1 cellular context compared by ENCODE assay signal in genomic region chr15:89334510-89335288, GRCh38.
TF ChIP-seq lines count a peak whose summit lies in the region.

Gene POLG (minus strand): TSS chr15:89334824. CDS start chr15:89333754, 1,070 bp downstream.

TF ChIP-seq in K562, 482 proteins besides CTCF, POLR2A, EP300 and RAD21 (continued from another document and continues in another):
- TF ChIP-seq CEBPG (CRISPR knock-in tag; IDR thresholded peaks at IDR 0.05), result peak; percentile 74
- TF ChIP-seq CEBPG (tag; conservative IDR thresholded peaks at IDR 0.05 in 1 of 2, IDR thresholded peaks at IDR 0.05 in 1 of 2), result peak; percentile 67 to 76; a peak in 3 of 4 replicates
- no peak for TF ChIP-seq SRSF3 (IDR thresholded peaks at IDR 0.05; ENCODE audit: insufficient read depth, low read length)
- peak; percentile 81; the same call in 1 of the 2 replicates for TF ChIP-seq SMAD4 (CRISPR knock-in tag; conservative IDR thresholded peaks at IDR 0.05)
- no peak for TF ChIP-seq NFIX (CRISPR knock-in tag; IDR thresholded peaks at IDR 0.05; ENCODE audit: low read depth)
- TF ChIP-seq TCF7L2 (IDR thresholded peaks at IDR 0.05; ENCODE audit: low read depth, low read length), result peak; percentile 100
- TF ChIP-seq RBM39 (optimal IDR thresholded peaks at IDR 0.05; ENCODE audit: low read depth, low read length), result peak; percentile 83
- TF ChIP-seq ZNF354B (CRISPR knock-in tag; IDR thresholded peaks at IDR 0.05), result no peak
- TF ChIP-seq PRMT5 (CRISPR knock-in tag; IDR thresholded peaks at IDR 0.05), result peak; percentile 67; the same call in 1 of the 2 replicates
- no peak for TF ChIP-seq SAFB2 (IDR thresholded peaks at IDR 0.05; ENCODE audit: borderline replicate concordance, low read depth, low read length, severe bottlenecking)
- peak; percentile 95 for TF ChIP-seq ADNP (tag; IDR thresholded peaks at IDR 0.05)
- TF ChIP-seq BRCA1 (IDR thresholded peaks at IDR 0.05), result no peak
- no peak for TF ChIP-seq BRCA1 (CRISPR knock-in tag; IDR thresholded peaks at IDR 0.05)
- TF ChIP-seq ZNF444 (CRISPR knock-in tag; IDR thresholded peaks at IDR 0.05), result no peak
- peak; percentile 99 for TF ChIP-seq JUND (IDR thresholded peaks at IDR 0.05; ENCODE audit: borderline replicate concordance, low read depth, low read length)
- TF ChIP-seq JUND (tag; IDR thresholded peaks at IDR 0.05; ENCODE audit: borderline replicate concordance, low read depth, low read length), result no peak
- no peak for TF ChIP-seq HNRNPL (IDR thresholded peaks at IDR 0.05; ENCODE audit: low read depth, low read length)
- TF ChIP-seq ZNF274 (IDR thresholded peaks at IDR 0.05; ENCODE audit: borderline replicate concordance, low read depth, low read length), result peak; percentile 41; the same call in 1 of the 2 replicates
- TF ChIP-seq, protein P1, sequence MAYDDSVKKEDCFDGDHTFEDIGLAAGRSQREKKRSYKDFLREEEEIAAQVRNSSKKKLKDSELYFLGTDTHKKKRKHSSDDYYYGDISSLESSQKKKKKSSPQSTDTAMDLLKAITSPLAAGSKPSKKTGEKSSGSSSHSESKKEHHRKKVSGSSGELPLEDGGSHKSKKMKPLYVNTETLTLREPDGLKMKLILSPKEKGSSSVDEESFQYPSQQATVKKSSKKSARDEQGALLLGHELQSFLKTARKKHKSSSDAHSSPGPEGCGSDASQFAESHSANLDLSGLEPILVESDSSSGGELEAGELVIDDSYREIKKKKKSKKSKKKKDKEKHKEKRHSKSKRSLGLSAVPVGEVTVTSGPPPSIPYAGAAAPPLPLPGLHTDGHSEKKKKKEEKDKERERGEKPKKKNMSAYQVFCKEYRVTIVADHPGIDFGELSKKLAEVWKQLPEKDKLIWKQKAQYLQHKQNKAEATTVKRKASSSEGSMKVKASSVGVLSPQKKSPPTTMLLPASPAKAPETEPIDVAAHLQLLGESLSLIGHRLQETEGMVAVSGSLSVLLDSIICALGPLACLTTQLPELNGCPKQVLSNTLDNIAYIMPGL (CRISPR knock-in tag; IDR thresholded peaks at IDR 0.05), result peak; percentile 98
- peak; percentile 62; the same call in 1 of the 2 replicates for TF ChIP-seq MAFF (IDR thresholded peaks at IDR 0.05; ENCODE audit: low read length)
- TF ChIP-seq SMAD1 (IDR thresholded peaks at IDR 0.05; ENCODE audit: low read depth, low read length, partially characterized antibody), result peak; percentile 29
- no peak for TF ChIP-seq ZNF282 (CRISPR knock-in tag; IDR thresholded peaks at IDR 0.05)
- peak; percentile 55 to 77; a peak in 2 of 4 replicates for TF ChIP-seq ARNT (IDR thresholded peaks at IDR 0.05)
- TF ChIP-seq, protein P2, sequence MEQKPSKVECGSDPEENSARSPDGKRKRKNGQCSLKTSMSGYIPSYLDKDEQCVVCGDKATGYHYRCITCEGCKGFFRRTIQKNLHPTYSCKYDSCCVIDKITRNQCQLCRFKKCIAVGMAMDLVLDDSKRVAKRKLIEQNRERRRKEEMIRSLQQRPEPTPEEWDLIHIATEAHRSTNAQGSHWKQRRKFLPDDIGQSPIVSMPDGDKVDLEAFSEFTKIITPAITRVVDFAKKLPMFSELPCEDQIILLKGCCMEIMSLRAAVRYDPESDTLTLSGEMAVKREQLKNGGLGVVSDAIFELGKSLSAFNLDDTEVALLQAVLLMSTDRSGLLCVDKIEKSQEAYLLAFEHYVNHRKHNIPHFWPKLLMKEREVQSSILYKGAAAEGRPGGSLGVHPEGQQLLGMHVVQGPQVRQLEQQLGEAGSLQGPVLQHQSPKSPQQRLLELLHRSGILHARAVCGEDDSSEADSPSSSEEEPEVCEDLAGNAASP (IDR thresholded peaks at IDR 0.05), result no peak
- TF ChIP-seq TEAD4 (IDR thresholded peaks at IDR 0.05; ENCODE audit: low read length), result peak; percentile 78
- 0 out of 2 replicates have a peak, but pooled peaks have one; percentile 32 for TF ChIP-seq TEAD4 (CRISPR knock-in tag; IDR thresholded peaks at IDR 0.05; ENCODE audit: borderline replicate concordance)
- TF ChIP-seq ZC3H8 (IDR thresholded peaks at IDR 0.05), result no peak
- peak; percentile 76; the same call in 1 of the 2 replicates for TF ChIP-seq ZBTB33 (CRISPR knock-in tag; IDR thresholded peaks at IDR 0.05)
- peak; percentile 93 to 97 for TF ChIP-seq MAZ (CRISPR knock-in tag; conservative IDR thresholded peaks at IDR 0.05 in 1 of 2, IDR thresholded peaks at IDR 0.05 in 1 of 2)
- TF ChIP-seq ZNF280B (CRISPR knock-in tag; IDR thresholded peaks at IDR 0.05), result no peak
- peak; percentile 62; the same call in 1 of the 2 replicates for TF ChIP-seq ILF3 (IDR thresholded peaks at IDR 0.05; ENCODE audit: borderline replicate concordance)
- TF ChIP-seq ATF1 (CRISPR knock-in tag; IDR thresholded peaks at IDR 0.05), result no peak
- peak; percentile 92 for TF ChIP-seq ATF1 (tag; IDR thresholded peaks at IDR 0.05)
- no peak for TF ChIP-seq MYBL2 (IDR thresholded peaks at IDR 0.05; ENCODE audit: low read depth)
- no peak for TF ChIP-seq MYBL2 (CRISPR knock-in tag; IDR thresholded peaks at IDR 0.05; ENCODE audit: borderline replicate concordance)
- TF ChIP-seq MAFK (IDR thresholded peaks at IDR 0.05; ENCODE audit: low read length), result no peak; the same call in 1 of the 2 replicates
- TF ChIP-seq FOXA3 (CRISPR knock-in tag; conservative IDR thresholded peaks at IDR 0.05 in 1 of 2, IDR thresholded peaks at IDR 0.05 in 1 of 2), result no peak
- peak; percentile 97 for TF ChIP-seq POLR2B (IDR thresholded peaks at IDR 0.05; ENCODE audit: low read depth, partially characterized antibody)
- no peak; the same call in 1 of the 2 replicates for TF ChIP-seq ZNF263 (CRISPR knock-in tag; IDR thresholded peaks at IDR 0.05; ENCODE audit: borderline replicate concordance)
- TF ChIP-seq CREB3 (tag; conservative IDR thresholded peaks at IDR 0.05; ENCODE audit: low read depth), result no peak
- no peak for TF ChIP-seq HDAC6 (IDR thresholded peaks at IDR 0.05; ENCODE audit: low read depth, low read length)
- TF ChIP-seq JUN (IDR thresholded peaks at IDR 0.05; ENCODE audit: borderline replicate concordance, low read depth, low read length), result peak; percentile 67; the same call in 1 of the 2 replicates
- no peak for TF ChIP-seq JUN (CRISPR knock-in tag; IDR thresholded peaks at IDR 0.05; ENCODE audit: borderline replicate concordance)
- peak; percentile 63; the same call in 1 of the 2 replicates for TF ChIP-seq SAFB (IDR thresholded peaks at IDR 0.05; ENCODE audit: borderline replicate concordance, low read depth, low read length)
- peak; percentile 99 for TF ChIP-seq SUPT5H (IDR thresholded peaks at IDR 0.05)
- peak; percentile 83 for TF ChIP-seq ELF1 (tag; IDR thresholded peaks at IDR 0.05)
- peak; percentile 81; the same call in 1 of the 2 replicates for TF ChIP-seq RBM14 (IDR thresholded peaks at IDR 0.05; ENCODE audit: borderline replicate concordance, insufficient read depth, low read depth, low read length)
- peak; percentile 81 for TF ChIP-seq E2F1 (CRISPR knock-in tag; IDR thresholded peaks at IDR 0.05)
- TF ChIP-seq BMI1 (IDR thresholded peaks at IDR 0.05; ENCODE audit: low read length), result no peak
- peak; percentile 90 for TF ChIP-seq NUFIP1 (IDR thresholded peaks at IDR 0.05; ENCODE audit: partially characterized antibody)
- peak; percentile 73 for TF ChIP-seq SAP30 (IDR thresholded peaks at IDR 0.05; ENCODE audit: borderline replicate concordance, insufficient read depth, low read depth, low read length, poor library complexity, severe bottlenecking)
- no peak for TF ChIP-seq CBX8 (IDR thresholded peaks at IDR 0.05; ENCODE audit: borderline replicate concordance, extremely low read depth, low read depth, low read length, poor library complexity, severe bottlenecking)
- no peak; the same call in 1 of the 2 replicates for TF ChIP-seq HDAC2 (IDR thresholded peaks at IDR 0.05)
- TF ChIP-seq ZNF717 (CRISPR knock-in tag; IDR thresholded peaks at IDR 0.05), result no peak
- TF ChIP-seq, protein P3, sequence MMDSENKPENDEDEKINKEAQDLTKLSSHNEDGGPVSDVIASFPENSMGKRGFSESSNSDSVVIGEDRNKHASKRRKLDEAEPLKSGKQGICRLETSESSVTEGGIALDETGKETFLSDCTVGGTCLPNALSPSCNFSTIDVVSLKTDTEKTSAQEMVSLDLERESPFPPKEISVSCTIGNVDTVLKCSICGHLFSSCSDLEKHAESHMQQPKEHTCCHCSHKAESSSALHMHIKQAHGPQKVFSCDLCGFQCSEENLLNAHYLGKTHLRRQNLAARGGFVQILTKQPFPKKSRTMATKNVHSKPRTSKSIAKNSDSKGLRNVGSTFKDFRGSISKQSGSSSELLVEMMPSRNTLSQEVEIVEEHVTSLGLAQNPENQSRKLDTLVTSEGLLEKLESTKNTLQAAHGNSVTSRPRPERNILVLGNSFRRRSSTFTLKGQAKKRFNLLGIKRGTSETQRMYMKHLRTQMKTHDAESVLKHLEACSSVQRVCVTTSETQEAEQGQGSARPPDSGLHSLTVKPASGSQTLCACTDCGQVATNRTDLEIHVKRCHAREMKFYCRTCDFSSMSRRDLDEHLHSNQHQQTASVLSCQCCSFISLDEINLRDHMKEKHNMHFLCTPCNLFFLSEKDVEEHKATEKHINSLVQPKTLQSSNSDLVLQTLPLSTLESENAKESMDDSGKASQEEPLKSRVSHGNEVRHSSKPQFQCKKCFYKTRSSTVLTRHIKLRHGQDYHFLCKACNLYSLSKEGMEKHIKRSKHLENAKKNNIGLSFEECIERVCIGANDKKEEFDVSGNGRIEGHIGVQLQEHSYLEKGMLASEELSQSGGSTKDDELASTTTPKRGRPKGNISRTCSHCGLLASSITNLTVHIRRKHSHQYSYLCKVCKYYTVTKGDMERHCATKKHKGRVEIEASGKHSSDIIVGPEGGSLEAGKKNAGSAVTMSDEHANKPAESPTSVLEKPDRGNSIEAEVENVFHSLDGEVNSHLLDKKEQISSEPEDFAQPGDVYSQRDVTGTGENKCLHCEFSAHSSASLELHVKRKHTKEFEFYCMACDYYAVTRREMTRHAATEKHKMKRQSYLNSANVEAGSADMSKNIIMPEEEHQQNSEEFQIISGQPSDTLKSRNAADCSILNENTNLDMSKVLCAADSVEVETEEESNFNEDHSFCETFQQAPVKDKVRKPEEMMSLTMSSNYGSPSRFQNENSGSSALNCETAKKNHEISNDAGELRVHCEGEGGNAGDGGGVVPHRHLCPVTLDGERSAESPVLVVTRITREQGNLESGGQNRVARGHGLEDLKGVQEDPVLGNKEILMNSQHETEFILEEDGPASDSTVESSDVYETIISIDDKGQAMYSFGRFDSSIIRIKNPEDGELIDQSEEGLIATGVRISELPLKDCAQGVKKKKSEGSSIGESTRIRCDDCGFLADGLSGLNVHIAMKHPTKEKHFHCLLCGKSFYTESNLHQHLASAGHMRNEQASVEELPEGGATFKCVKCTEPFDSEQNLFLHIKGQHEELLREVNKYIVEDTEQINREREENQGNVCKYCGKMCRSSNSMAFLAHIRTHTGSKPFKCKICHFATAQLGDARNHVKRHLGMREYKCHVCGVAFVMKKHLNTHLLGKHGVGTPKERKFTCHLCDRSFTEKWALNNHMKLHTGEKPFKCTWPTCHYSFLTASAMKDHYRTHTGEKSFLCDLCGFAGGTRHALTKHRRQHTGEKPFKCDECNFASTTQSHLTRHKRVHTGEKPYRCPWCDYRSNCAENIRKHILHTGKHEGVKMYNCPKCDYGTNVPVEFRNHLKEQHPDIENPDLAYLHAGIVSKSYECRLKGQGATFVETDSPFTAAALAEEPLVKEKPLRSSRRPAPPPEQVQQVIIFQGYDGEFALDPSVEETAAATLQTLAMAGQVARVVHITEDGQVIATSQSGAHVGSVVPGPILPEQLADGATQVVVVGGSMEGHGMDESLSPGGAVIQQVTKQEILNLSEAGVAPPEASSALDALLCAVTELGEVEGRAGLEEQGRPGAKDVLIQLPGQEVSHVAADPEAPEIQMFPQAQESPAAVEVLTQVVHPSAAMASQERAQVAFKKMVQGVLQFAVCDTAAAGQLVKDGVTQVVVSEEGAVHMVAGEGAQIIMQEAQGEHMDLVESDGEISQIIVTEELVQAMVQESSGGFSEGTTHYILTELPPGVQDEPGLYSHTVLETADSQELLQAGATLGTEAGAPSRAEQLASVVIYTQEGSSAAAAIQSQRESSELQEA (IDR thresholded peaks at IDR 0.05; ENCODE audit: low read depth), result peak; percentile 80; the same call in 1 of the 2 replicates
- 0 out of 2 replicates have a peak, but pooled peaks have one; percentile 63 for TF ChIP-seq ZNF232 (CRISPR knock-in tag; IDR thresholded peaks at IDR 0.05)
